Comparison of ENCODE assay signal across 10 cellular contexts in genomic region chr9:27539479-27540441, GRCh38. TPM values are rescaled to one million over a fixed set of nuclear protein-coding genes. Genes with fewer than 3 reads are reported as not detected.
DNase-seq lines count a peak whose midpoint lies in the region; ATAC-seq lines count a peak whose summit lies in the region.
"Had no signal": no experiment of that assay in that cellular context is flagged by ENCODE, and none has a peak within 500 bp of the region (broad histone marks: within the 10 kb centered on the region; RNA-seq: fewer than 3 reads in every experiment).

No MANE protein-coding gene starts in this region.

- ATAC-seq in Right ventricle myocardium inferior: peak; percentile 88
- ATAC-seq in left lobe of liver: peak; percentile 81

- in situ Hi-C loops in ACHN (cut with HindIII; ENCODE audit: low pct_ligation_motif_present, low pct_unique_long_range_greater_than_20kb, low sequenced_read_pairs): loop anchor here (25.0 kb wide), 1 partner anchor 202 kb away; no protein-coding TSS in a partner anchor

- DNase-seq in Right ventricle myocardium inferior (ENCODE audit: missing footprints) (peak; percentile 11), cardiac septum (ENCODE audit: low spot score) (no peak), left lobe of liver (ENCODE audit: low spot score) (peak; percentile 52), NCI-H146 (lab: John Stamatoyannopoulos, UW) (no peak), DMS 273 (lab: John Stamatoyannopoulos, UW; ENCODE audit: unreplicated experiment) (no peak), ACHN (no peak)
- DNase-seq in activated CD4-positive, alpha-beta T cell treated with anti-CD3 and anti-CD28 coated beads, Interleukin-2, amount 50 U/mL, for 48 hours: no peak
- DNase-seq: activated naive CD4-positive, alpha-beta T cell treated with anti-CD3 and anti-CD28 coated beads, Interleukin-2, amount 50 U/mL, for 16 hours had no signal

- intact Hi-C loops in Right ventricle myocardium inferior (cut with DNase I): no loop called here
- intact Hi-C loops in cardiac septum (cut with DNase I): no loop called here

- H3K27ac ChIP-seq in angular gyrus (ENCODE audit: low read depth, low read length): peak overlapping the region; percentile 62
- H3K27ac ChIP-seq: BLaER1 had no signal

RNA-seq across cellular contexts. Expression of gene MOB3B, which starts 10.1 kb away (rescaled TPM):
- total RNA-seq in Right ventricle myocardium inferior: 1.5 TPM
- total RNA-seq in cardiac septum: 0.51 TPM
- total RNA-seq in left lobe of liver: 0.91 TPM

RNA-seq across cellular contexts. Expression of gene IFNK, which starts 15.7 kb away (rescaled TPM):
- total RNA-seq in Right ventricle myocardium inferior: not detected
- not detected for total RNA-seq in cardiac septum
- total RNA-seq in left lobe of liver: not detected

RNA-seq across cellular contexts. Expression of gene C9orf72, which starts 33.5 kb away (rescaled TPM):
- total RNA-seq in Right ventricle myocardium inferior (18.7 TPM), cardiac septum (11.4 TPM), left lobe of liver (5.6 TPM)

Comparison
In these comparisons a context has a peak if more than half of its experiments do, and no peak if none do; other contexts are left out.
1. DNase-seq: peak in Right ventricle myocardium inferior (single experiment) and left lobe of liver (single experiment); none in cardiac septum (single experiment), activated CD4-positive, alpha-beta T cell treated with anti-CD3 and anti-CD28 coated beads, Interleukin-2, amount 50 U/mL, for 48 hours (0 of 2), NCI-H146 (single experiment), DMS 273 (single experiment) and ACHN (single experiment).